In genomic region chr11:1564535-1565172, GRCh38 we compare ENCODE assay signal across 9 cellular contexts. TPM values are rescaled to one million over a fixed set of nuclear protein-coding genes. Genes with fewer than 3 reads are reported as not detected.
A peak's percentile ranks its signal among the peaks of the same experiment; 100 is the strongest.
DNase-seq lines count a peak whose midpoint lies in the region; ATAC-seq lines count a peak whose summit lies in the region.
"Had no signal": no experiment of that assay in that cellular context is flagged by ENCODE, and none has a peak within 500 bp of the region (broad histone marks: within the 10 kb centered on the region; RNA-seq: fewer than 3 reads in every experiment).

No MANE protein-coding gene starts in this region.

- H3K36me3 ChIP-seq in naive thymus-derived CD4-positive, alpha-beta T cell (ENCODE audit: control insufficient read depth in 2 of 3, insufficient read depth in 3 of 3, low read length in 3 of 3), result peaks cover 0 to 33% (median 0%) of the 10 kb centered on the region in 3 experiments

- no peaks in the 10 kb centered on the region for H3K27me3 ChIP-seq in naive thymus-derived CD4-positive, alpha-beta T cell (ENCODE audit: control insufficient read depth in 2 of 2, insufficient read depth in 2 of 2, low read length in 2 of 2)

- peak overlapping the region in 1 of 9 donors; percentile 48 for H3K27ac Mint-ChIP-seq in naive thymus-derived CD4-positive, alpha-beta T cell
- H3K27ac Mint-ChIP-seq: activated naive CD4-positive, alpha-beta T cell treated with anti-CD3 and anti-CD28 coated beads, Interleukin-2, amount 50 U/mL, for 24 hours had no signal

- POLR2A ChIA-PET in naive thymus-derived CD4-positive, alpha-beta T cell (lab: Charles Lee), result interaction anchor here (0.6 to 1.9 kb wide), 2 partner anchors 27 to 752 kb away, joined by 3 to 6 read pairs; no protein-coding TSS in a partner anchor

- H3K4me3 ChIP-seq in naive thymus-derived CD4-positive, alpha-beta T cell (ENCODE audit: low read length), result no peak overlapping the region

- H3K4me1 Mint-ChIP-seq in naive thymus-derived CD4-positive, alpha-beta T cell, result peaks cover 0 to 10% (median 5%) of the 10 kb centered on the region in 7 donors

- intact Hi-C loops in naive thymus-derived CD4-positive, alpha-beta T cell (cut with micrococcal nuclease), result no loop called here

- H3K9me3 Mint-ChIP-seq in naive thymus-derived CD4-positive, alpha-beta T cell, result no peaks in the 10 kb centered on the region
- H3K9me3 Mint-ChIP-seq: activated naive CD4-positive, alpha-beta T cell treated with anti-CD3 and anti-CD28 coated beads, Interleukin-2, amount 50 U/mL, for 24 hours had no signal

- peak; percentile 6 for ATAC-seq in naive thymus-derived CD4-positive, alpha-beta T cell
- no peak for ATAC-seq in GM21576 (IDR thresholded peaks at IDR 0.05; ENCODE audit: unreplicated experiment)
- ATAC-seq in HG02588 (IDR thresholded peaks at IDR 0.05; ENCODE audit: unreplicated experiment), result no peak

- peaks cover 0 to 4% (median 0%) of the 10 kb centered on the region in 5 donors for H3K36me3 Mint-ChIP-seq in naive thymus-derived CD4-positive, alpha-beta T cell
- H3K36me3 Mint-ChIP-seq: activated naive CD4-positive, alpha-beta T cell treated with anti-CD3 and anti-CD28 coated beads, Interleukin-2, amount 50 U/mL, for 24 hours had no signal

- peak; percentile 9 for DNase-seq in DMS 273 treated with DMSO at 0.1 percent for 48 hours (lab: John Stamatoyannopoulos, UW)
- peak; percentile 42 for DNase-seq in NCI-H510A treated with DMSO at 0.1 percent for 48 hours (lab: John Stamatoyannopoulos, UW)
- peak; percentile 10 for DNase-seq in epidermal melanocyte (ENCODE audit: insufficient read length, low spot score)
- DNase-seq in naive thymus-derived CD4-positive, alpha-beta T cell, result no peak
- no peak for DNase-seq in germinal center (ENCODE audit: low spot score)
- no peak for DNase-seq in middle frontal gyrus (ENCODE audit: extremely low spot score, low spot score)

- H3K27me3 Mint-ChIP-seq in naive thymus-derived CD4-positive, alpha-beta T cell, result peaks cover 0 to 2% (median 0%) of the 10 kb centered on the region in 5 donors
- H3K27me3 Mint-ChIP-seq: activated naive CD4-positive, alpha-beta T cell treated with anti-CD3 and anti-CD28 coated beads, Interleukin-2, amount 50 U/mL, for 24 hours had no signal

- no peaks in the 10 kb centered on the region for H3K9me3 ChIP-seq in naive thymus-derived CD4-positive, alpha-beta T cell (ENCODE audit: control insufficient read depth in 2 of 3, low read length in 3 of 3)

- no peak overlapping the region for H3K4me3 Mint-ChIP-seq in naive thymus-derived CD4-positive, alpha-beta T cell
- H3K4me3 Mint-ChIP-seq: activated naive CD4-positive, alpha-beta T cell treated with anti-CD3 and anti-CD28 coated beads, Interleukin-2, amount 50 U/mL, for 24 hours had no signal

- peaks cover 0 to 13% of the 10 kb centered on the region in 2 donors for H3K4me1 ChIP-seq in naive thymus-derived CD4-positive, alpha-beta T cell (ENCODE audit: control insufficient read depth in 2 of 2, insufficient read depth in 2 of 2, low read length in 2 of 2)

- H3K27ac ChIP-seq in naive thymus-derived CD4-positive, alpha-beta T cell (ENCODE audit: low read depth, low read length), result no peak overlapping the region

- CTCF ChIA-PET in naive thymus-derived CD4-positive, alpha-beta T cell (lab: Charles Lee), result interaction anchor here (2.0 kb wide), 1 partner anchor 9 kb away, joined by 9 read pairs; no protein-coding TSS in a partner anchor

RNA-seq across cellular contexts. Expression of gene DUSP8, which starts 7.4 kb away (rescaled TPM):
- 10 to 100 TPM in 2 of 5 experiments, 1 to 10 TPM in 2, under 1 TPM in 1; 0.41 to 79.3 (median 4.4) TPM for total RNA-seq in naive thymus-derived CD4-positive, alpha-beta T cell
- under 1 TPM; 0.22 to 0.35 TPM for polyA plus RNA-seq in naive thymus-derived CD4-positive, alpha-beta T cell

RNA-seq across cellular contexts. Expression of gene KRTAP5-1, which starts 20.4 kb away (rescaled TPM):
- total RNA-seq in naive thymus-derived CD4-positive, alpha-beta T cell, result not detected
- polyA plus RNA-seq in naive thymus-derived CD4-positive, alpha-beta T cell, result not detected

RNA-seq across cellular contexts. Expression of gene KRTAP5-2, which starts 33.4 kb away (rescaled TPM):
- total RNA-seq in naive thymus-derived CD4-positive, alpha-beta T cell, result not detected
- polyA plus RNA-seq in naive thymus-derived CD4-positive, alpha-beta T cell, result not detected

RNA-seq across cellular contexts. Expression of gene KRTAP5-3, which starts 43.6 kb away (rescaled TPM):
- not detected for total RNA-seq in naive thymus-derived CD4-positive, alpha-beta T cell
- polyA plus RNA-seq in naive thymus-derived CD4-positive, alpha-beta T cell, result not detected

RNA-seq across cellular contexts. Expression of gene KRTAP5-4, which starts 57.3 kb away (rescaled TPM):
- total RNA-seq in naive thymus-derived CD4-positive, alpha-beta T cell, result not detected
- polyA plus RNA-seq in naive thymus-derived CD4-positive, alpha-beta T cell, result not detected

Comparison
In these comparisons a context has a peak if more than half of its experiments do, and no peak if none do; other contexts are left out.
1. DNase-seq: peak in DMS 273 treated with DMSO at 0.1 percent for 48 hours (single experiment), NCI-H510A treated with DMSO at 0.1 percent for 48 hours (single experiment) and epidermal melanocyte (single experiment); none in naive thymus-derived CD4-positive, alpha-beta T cell (0 of 9), germinal center (single experiment) and middle frontal gyrus (single experiment).